25 cellular contexts compared by ENCODE assay signal in the genomic region with DNA sequence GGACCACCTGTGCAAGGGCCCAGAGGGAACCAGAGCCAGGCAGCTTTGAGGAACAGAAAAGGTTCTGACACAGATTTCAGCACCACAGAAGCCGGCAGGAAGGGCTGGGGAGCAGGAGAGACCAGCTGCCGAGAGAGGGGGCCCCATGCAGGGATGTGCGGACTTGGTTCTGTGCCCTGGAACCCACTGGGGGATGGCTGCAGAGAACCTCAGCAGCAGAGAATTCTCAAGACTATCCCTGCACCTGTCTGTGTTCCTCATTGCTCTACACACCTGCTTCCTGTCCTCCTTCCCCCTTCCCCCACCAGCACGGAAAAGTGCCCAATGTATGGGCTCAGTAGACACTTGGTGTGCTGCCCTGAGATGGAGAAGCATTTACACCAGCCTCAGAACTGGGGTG. TPM values are rescaled to one million over a fixed set of nuclear protein-coding genes. Genes with fewer than 3 reads are reported as not detected.
"Had no signal": no experiment of that assay in that cellular context is flagged by ENCODE, and none has a peak within 500 bp of the region (broad histone marks: within the 10 kb centered on the region; RNA-seq: fewer than 3 reads in every experiment).

No MANE protein-coding gene starts in this region.

- H3K27ac Mint-ChIP-seq: dendritic cell treated with granulocyte-macrophage colony-stimulating factor and Interleukin-4, amounts not matched to agents 40 ng/mL and 50 ng/mL, for 4 days; immature natural killer cell; naive B cell; nephron progenitor cell had no signal

- H3K4me1 Mint-ChIP-seq: immature natural killer cell, nephron progenitor cell had no signal

- H3K9me3 ChIP-seq: esophagus squamous epithelium, neutrophil had no signal

- H3K4me3 Mint-ChIP-seq: dendritic cell treated with granulocyte-macrophage colony-stimulating factor and Interleukin-4, amounts not matched to agents 40 ng/mL and 50 ng/mL, for 4 days; immature natural killer cell; nephron progenitor cell had no signal

- DNase-seq: esophagus squamous epithelium; foreskin fibroblast; immature natural killer cell; kidney; left cardiac atrium; left ventricle myocardium superior; mesendoderm; naive B cell; nephron progenitor cell; posterior cingulate gyrus; stimulated activated CD4-positive, alpha-beta T cell treated with anti-CD3 and anti-CD28 coated beads, Interleukin-12 subunit alpha, Interleukin-12 subunit beta, amount 100 ng/mL, for 4 hours; stimulated activated naive CD4-positive, alpha-beta T cell; stomach; trophoblast cell had no signal

- H3K4me1 ChIP-seq: esophagus squamous epithelium, gastroesophageal sphincter, stomach had no signal

- H3K36me3 Mint-ChIP-seq: immature natural killer cell had no signal

- ATAC-seq: gastroesophageal sphincter, left cardiac atrium, left ventricle myocardium superior, sciatic nerve had no signal

- H3K36me3 ChIP-seq: esophagus squamous epithelium, gastroesophageal sphincter, neutrophil, stomach, thoracic aorta had no signal

- H3K4me3 ChIP-seq: esophagus squamous epithelium, gastroesophageal sphincter, lung, skin epidermis, stomach, thoracic aorta had no signal

- H3K27ac ChIP-seq: esophagus squamous epithelium, gastroesophageal sphincter, neutrophil, stomach, thoracic aorta had no signal

RNA-seq across cellular contexts. Expression of gene SERPINA9, which starts 3.2 kb away (rescaled TPM):
- total RNA-seq: epithelial cell of proximal tubule, esophagus squamous epithelium, gastroesophageal sphincter, kidney, left cardiac atrium, left ventricle myocardium superior, lung, pulmonary artery endothelial cell, sciatic nerve, stomach, urinary bladder had no signal
- polyA plus RNA-seq: immature natural killer cell, lung, urinary bladder had no signal

RNA-seq across cellular contexts. Expression of gene SERPINA11, which starts 20.2 kb away (rescaled TPM):
- total RNA-seq: epithelial cell of proximal tubule, esophagus squamous epithelium, gastroesophageal sphincter, kidney, left cardiac atrium, left ventricle myocardium superior, osteoblast, pulmonary artery endothelial cell, sciatic nerve, stomach, thoracic aorta, urinary bladder had no signal

RNA-seq across cellular contexts. Expression of gene SERPINA12, which starts 36.4 kb away (rescaled TPM):
- total RNA-seq: epithelial cell of proximal tubule, esophagus squamous epithelium, gastroesophageal sphincter, kidney, left cardiac atrium, left ventricle myocardium superior, lung, osteoblast, pulmonary artery endothelial cell, sciatic nerve, stomach, thoracic aorta, urinary bladder had no signal
- polyA plus RNA-seq: immature natural killer cell, lung, urinary bladder had no signal
